In the genomic region with DNA sequence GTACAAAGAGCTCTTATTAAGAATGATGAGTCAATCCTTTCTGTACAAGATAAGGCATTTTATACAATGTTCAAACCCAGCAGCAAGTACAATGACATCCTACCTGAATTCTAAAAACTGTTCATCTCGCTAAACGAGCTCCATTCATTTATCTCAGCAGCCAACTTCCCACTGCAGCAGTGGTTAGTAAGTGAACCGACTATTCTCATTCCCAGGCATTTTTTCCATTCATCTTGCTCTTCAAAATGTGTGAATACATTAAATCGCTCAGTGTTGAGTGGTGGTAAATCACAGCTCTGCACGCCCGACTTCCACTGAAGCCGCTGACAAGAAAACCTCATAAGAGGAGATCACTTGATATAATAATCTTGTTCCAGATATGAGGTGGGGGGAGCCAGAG, we compare ENCODE assay signal across 1 cellular context.
TF ChIP-seq lines count a peak whose summit lies in the region.

No MANE protein-coding gene starts in this region.

TF ChIP-seq in H1, 55 proteins besides CTCF, POLR2A, EP300 and RAD21 (continued from another document):
- no peak for TF ChIP-seq POLR2AphosphoS5 (IDR thresholded peaks at IDR 0.05; ENCODE audit: low read depth, low read length)
- TF ChIP-seq KDM4A (IDR thresholded peaks at IDR 0.05; ENCODE audit: low read depth, low read length, severe bottlenecking): no peak
- no peak for TF ChIP-seq CEBPB (IDR thresholded peaks at IDR 0.05; ENCODE audit: low read depth, low read length)
- TF ChIP-seq ASH2L (IDR thresholded peaks at IDR 0.05; ENCODE audit: low read length): no peak
- no peak for TF ChIP-seq SP2 (IDR thresholded peaks at IDR 0.05; ENCODE audit: low read length)
- no peak for TF ChIP-seq GTF2F1 (IDR thresholded peaks at IDR 0.05; ENCODE audit: borderline replicate concordance, low read depth, low read length)
- TF ChIP-seq TAF7 (optimal IDR thresholded peaks at IDR 0.05; ENCODE audit: borderline replicate concordance, low read depth, low read length): no peak
- TF ChIP-seq YY1 (IDR thresholded peaks at IDR 0.05; ENCODE audit: low read depth, low read length): no peak
- no peak for TF ChIP-seq SRF (IDR thresholded peaks at IDR 0.05; ENCODE audit: low read depth, low read length)
